Comparison of ENCODE assay signal across 27 cellular contexts in the genomic region with DNA sequence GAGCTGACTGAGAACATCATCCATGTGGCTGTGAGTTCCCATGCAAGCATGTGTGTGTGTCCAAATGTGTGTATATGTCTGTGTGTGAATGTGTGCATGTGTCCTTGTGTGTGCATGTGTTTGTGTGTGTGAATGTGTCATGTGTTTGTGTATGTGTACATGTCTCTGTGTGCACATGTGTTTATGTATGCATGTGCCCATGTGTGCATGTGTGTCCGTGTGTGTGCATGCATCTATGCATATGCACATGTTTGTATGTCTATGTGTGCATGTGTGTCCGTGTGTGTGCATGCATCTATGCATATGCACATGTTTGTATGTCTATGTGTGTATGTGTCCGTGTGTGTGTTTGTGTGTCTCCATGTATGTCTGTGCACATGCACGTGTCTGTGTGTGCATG.
"Had no signal": no experiment of that assay in that cellular context is flagged by ENCODE, and none has a peak within 500 bp of the region (broad histone marks: within the 10 kb centered on the region; RNA-seq: fewer than 3 reads in every experiment).

No MANE protein-coding gene starts in this region.

- H3K27me3 Mint-ChIP-seq: central memory CD8-positive, alpha-beta T cell; effector memory CD8-positive, alpha-beta T cell; stimulated activated naive CD8-positive, alpha-beta T cell treated with anti-CD3 and anti-CD28 coated beads, Interleukin-15, amount 100 ng/mL, for 72 hours had no signal

- H3K27ac Mint-ChIP-seq: activated T-cell treated with anti-CD3 and anti-CD28 coated beads, Interleukin-2, amount 50 U/mL, for 72 hours; mesothelial cell of epicardium; nephron; stimulated activated naive CD8-positive, alpha-beta T cell treated with anti-CD3 and anti-CD28 coated beads, Interleukin-15, amount 100 ng/mL, for 72 hours; WTC11 had no signal

- H3K36me3 Mint-ChIP-seq: mesothelial cell of epicardium, WTC11 had no signal

- H3K36me3 ChIP-seq: ascending aorta, colonic mucosa, esophagus squamous epithelium, gastrocnemius medialis, tibial artery, uterus had no signal

- H3K4me1 ChIP-seq: gastrocnemius medialis, uterus had no signal

- H3K9me3 Mint-ChIP-seq: central memory CD8-positive, alpha-beta T cell; effector memory CD8-positive, alpha-beta T cell; mesothelial cell of epicardium had no signal

- H3K27me3 ChIP-seq: ascending aorta, colonic mucosa, dorsolateral prefrontal cortex, esophagus squamous epithelium, gastrocnemius medialis, tibial artery, uterus had no signal

- H3K4me3 Mint-ChIP-seq: activated T-cell treated with anti-CD3 and anti-CD28 coated beads, Interleukin-2, amount 50 U/mL, for 72 hours; central memory CD8-positive, alpha-beta T cell; effector memory CD8-positive, alpha-beta T cell; mesothelial cell of epicardium; nephron; stimulated activated naive CD8-positive, alpha-beta T cell treated with anti-CD3 and anti-CD28 coated beads, Interleukin-15, amount 100 ng/mL, for 72 hours; WTC11 had no signal

- H3K27ac ChIP-seq: ascending aorta, colonic mucosa, dorsolateral prefrontal cortex, esophagus squamous epithelium, gastrocnemius medialis, parathyroid adenoma, tibial artery, uterus had no signal

- ATAC-seq: activated T-cell treated with anti-CD3 and anti-CD28 coated beads, Interleukin-2, amount 50 U/mL, for 72 hours; effector memory CD8-positive, alpha-beta T cell; gastrocnemius medialis; left ventricle myocardium superior; right cardiac atrium; stimulated activated naive CD8-positive, alpha-beta T cell treated with anti-CD3 and anti-CD28 coated beads, Interleukin-15, amount 100 ng/mL, for 72 hours; WTC11 had no signal

- H3K9ac ChIP-seq: parathyroid adenoma had no signal

- DNase-seq: activated CD4-positive, alpha-beta T cell treated with anti-CD3 and anti-CD28 coated beads, Interleukin-2, amount 50 U/mL, for 48 hours; activated gamma-delta T cell; activated naive CD4-positive, alpha-beta T cell treated with anti-CD3 and anti-CD28 coated beads, Interleukin-2, amount 50 U/mL, for 16 hours; activated T-cell treated with anti-CD3 and anti-CD28 coated beads, Interleukin-2, amount 50 U/mL, for 72 hours; colonic mucosa; dorsolateral prefrontal cortex; effector memory CD8-positive, alpha-beta T cell; esophagus squamous epithelium; gastrocnemius medialis; head of caudate nucleus; hypothalamus; left ventricle myocardium superior; mammary epithelial cell; nucleus accumbens; right cardiac atrium; stimulated activated CD4-positive, alpha-beta T cell treated with anti-CD3 and anti-CD28 coated beads, Interleukin-12 subunit alpha, Interleukin-12 subunit beta, amount 100 ng/mL, for 4 hours; stimulated activated CD4-positive, alpha-beta T cell treated with anti-CD3 and anti-CD28 coated beads, Interleukin-1b, Interleukin-23, amount 100 ng/mL, for 48 hours; stimulated activated naive CD8-positive, alpha-beta T cell treated with anti-CD3 and anti-CD28 coated beads, Interleukin-15, amount 100 ng/mL, for 72 hours; T-helper 9 cell; tibial artery; uterus had no signal

- H3K4me3 ChIP-seq: ascending aorta, colonic mucosa, dorsolateral prefrontal cortex, esophagus squamous epithelium, gastrocnemius medialis, tibial artery, uterus had no signal

- H2AFZ ChIP-seq: parathyroid adenoma had no signal

- H3K9me3 ChIP-seq: ascending aorta, colonic mucosa, esophagus squamous epithelium, gastrocnemius medialis, tibial artery, uterus had no signal
